ENCODE assay signal across 1 cellular context in genomic region chr3:72811551-72811950, GRCh38.
TF ChIP-seq lines count a peak whose summit lies in the region.

No MANE protein-coding gene starts in this region.

TF ChIP-seq in H1, 55 proteins besides CTCF, POLR2A, EP300 and RAD21 (continued from another document):
- TF ChIP-seq KDM4A (IDR thresholded peaks at IDR 0.05; ENCODE audit: low read depth, low read length, severe bottlenecking) (no peak), SIRT6 (IDR thresholded peaks at IDR 0.05; ENCODE audit: low read length) (no peak)
TF ChIP-seq in H1: peak in this region for 0.
